8 cellular contexts compared by ENCODE assay signal in the genomic region with DNA sequence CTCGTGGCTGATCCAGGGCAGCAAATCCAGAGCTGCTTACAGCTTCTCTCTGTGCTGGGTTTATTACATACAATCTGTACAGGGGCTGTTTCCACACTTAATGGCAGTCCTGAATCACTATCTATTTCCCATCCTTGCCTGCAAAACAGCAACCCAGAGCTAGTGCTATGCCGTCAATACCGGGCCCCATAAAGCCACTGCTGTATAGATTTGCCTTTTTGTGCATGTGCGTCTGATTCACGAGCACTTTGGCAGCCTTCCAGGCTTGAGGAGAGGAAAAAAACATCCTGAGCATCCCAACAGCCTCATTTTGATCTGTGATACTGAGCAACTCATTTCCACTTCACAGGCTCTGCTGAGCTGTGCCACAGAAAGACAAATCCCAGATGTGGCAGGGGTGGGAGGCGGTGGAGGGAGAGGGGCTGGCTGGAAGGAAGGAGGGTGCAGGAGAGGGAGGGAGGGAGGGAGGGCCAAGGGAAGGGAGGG.
DNase-seq lines count a peak whose midpoint lies in the region; ATAC-seq and TF ChIP-seq lines count a peak whose summit lies in the region.

No MANE protein-coding gene starts in this region.

- H3K9me3 ChIP-seq in Panc1 (ENCODE audit: control insufficient read depth, insufficient read depth, low read depth, low read length): no peaks in the 10 kb centered on the region

- no peaks in the 10 kb centered on the region for H3K36me3 Mint-ChIP-seq in natural killer cell treated with Interleukin-12 subunit alpha and Interleukin-12 subunit beta and Interleukin-15 and Interleukin-18, amount 100 ng/mL, for 72 hours

- peaks cover 0 to 8% of the 10 kb centered on the region in 2 donors for H3K4me1 Mint-ChIP-seq in natural killer cell treated with Interleukin-12 subunit alpha and Interleukin-12 subunit beta and Interleukin-15 and Interleukin-18, amount 100 ng/mL, for 72 hours (ENCODE audit: low read depth in 2 of 2)

- peaks cover 0 to 16% of the 10 kb centered on the region in 2 donors for H3K27me3 Mint-ChIP-seq in natural killer cell treated with Interleukin-12 subunit alpha and Interleukin-12 subunit beta and Interleukin-15 and Interleukin-18, amount 100 ng/mL, for 72 hours

- in situ Hi-C loops in Panc1 (cut with HindIII; ENCODE audit: low pct_unique_long_range_greater_than_20kb, low sequenced_read_pairs): no loop called here

- no peak overlapping the region for H3K4me3 Mint-ChIP-seq in natural killer cell treated with Interleukin-12 subunit alpha and Interleukin-12 subunit beta and Interleukin-15 and Interleukin-18, amount 100 ng/mL, for 72 hours

- peak overlapping the region in 1 of 2 donors; percentile 14 for H3K27ac Mint-ChIP-seq in natural killer cell treated with Interleukin-12 subunit alpha and Interleukin-12 subunit beta and Interleukin-15 and Interleukin-18, amount 100 ng/mL, for 72 hours

- H3K4me1 ChIP-seq in Panc1 (ENCODE audit: control insufficient read depth, insufficient read depth, low read length): peaks cover 11% of the 10 kb centered on the region

- DNase-seq in activated gamma-delta T cell treated with Interleukin-2 at 50 U/mL for 16 hours (peak; percentile 16), activated gamma-delta T cell (lab: John Stamatoyannopoulos, UW) (no peak), Panc1 (ENCODE audit: low read depth, low spot score) (peak; percentile 92), amniotic epithelial cell (ENCODE audit: low read depth) (peak; percentile 99), left cardiac atrium (peak; percentile 76), sciatic nerve (ENCODE audit: low spot score) (peak; percentile 85)
- no peak for DNase-seq in natural killer cell treated with Interleukin-12 subunit alpha and Interleukin-12 subunit beta and Interleukin-15 and Interleukin-18, amount 100 ng/mL, for 72 hours (ENCODE audit: low spot score)

- CTCF ChIA-PET in Panc1 (lab: Charles Lee): interaction anchor here (0.6 to 0.7 kb wide), 2 partner anchors 39 to 40 kb away, joined by 3 read pairs; no protein-coding TSS in a partner anchor

- TF ChIP-seq CTCF in Panc1 (IDR thresholded peaks at IDR 0.05): no peak

- H3K36me3 ChIP-seq in Panc1 (ENCODE audit: control insufficient read depth, insufficient read depth, low read length): no peaks in the 10 kb centered on the region

- no peak overlapping the region for H3K27ac ChIP-seq in Panc1 (ENCODE audit: low read length)

- H3K9me3 Mint-ChIP-seq in natural killer cell treated with Interleukin-12 subunit alpha and Interleukin-12 subunit beta and Interleukin-15 and Interleukin-18, amount 100 ng/mL, for 72 hours: no peaks in the 10 kb centered on the region

- intact Hi-C loops in Panc1 (cut with micrococcal nuclease; ENCODE audit: unreplicated experiment): no loop called here
- intact Hi-C loops in left cardiac atrium (cut with DNase I): loop anchor here in 1 of 2 donors (5.0 kb wide), 1 partner anchor 43 kb away; no protein-coding TSS in a partner anchor
- intact Hi-C loops in sciatic nerve (cut with DNase I): no loop called here

- H3K27me3 ChIP-seq in Panc1 (ENCODE audit: control insufficient read depth, insufficient read depth, low read length): no peaks in the 10 kb centered on the region

- POLR2A ChIA-PET in Panc1 (lab: Charles Lee): interaction anchor here (0.5 to 0.8 kb wide), 2 partner anchors 54 to 60 kb away, joined by 5 to 8 read pairs; no protein-coding TSS in a partner anchor

- BruUV-seq in Panc1 (replicated peaks; lab: Mats Ljungman, UMichigan): no TSS peak

- ATAC-seq in Panc1 (peak; percentile 63), left cardiac atrium (peak; percentile 81 to 85), sciatic nerve (peak; percentile 81), HG02678 (IDR thresholded peaks at IDR 0.05; ENCODE audit: unreplicated experiment) (no peak)
- ATAC-seq in natural killer cell treated with Interleukin-12 subunit alpha and Interleukin-12 subunit beta and Interleukin-15 and Interleukin-18, amount 100 ng/mL, for 72 hours: no peak

- H3K4me3 ChIP-seq in Panc1 (ENCODE audit: low read depth in 2 of 2, low read length in 2 of 2): no peak overlapping the region

Comparison
In these comparisons a context has a peak if more than half of its experiments do, and no peak if none do; other contexts are left out.
1. DNase-seq: peak in activated gamma-delta T cell treated with Interleukin-2 at 50 U/mL for 16 hours (single experiment), Panc1 (single experiment), amniotic epithelial cell (single experiment), left cardiac atrium (single experiment) and sciatic nerve (single experiment); none in activated gamma-delta T cell (single experiment) and natural killer cell treated with Interleukin-12 subunit alpha and Interleukin-12 subunit beta and Interleukin-15 and Interleukin-18, amount 100 ng/mL, for 72 hours (single experiment).
2. ATAC-seq: peak in Panc1 (single experiment), left cardiac atrium (2 of 2) and sciatic nerve (single experiment); none in natural killer cell treated with Interleukin-12 subunit alpha and Interleukin-12 subunit beta and Interleukin-15 and Interleukin-18, amount 100 ng/mL, for 72 hours (0 of 2) and HG02678 (single experiment).